Comparison of ENCODE assay signal across 9 cellular contexts in the genomic region with DNA sequence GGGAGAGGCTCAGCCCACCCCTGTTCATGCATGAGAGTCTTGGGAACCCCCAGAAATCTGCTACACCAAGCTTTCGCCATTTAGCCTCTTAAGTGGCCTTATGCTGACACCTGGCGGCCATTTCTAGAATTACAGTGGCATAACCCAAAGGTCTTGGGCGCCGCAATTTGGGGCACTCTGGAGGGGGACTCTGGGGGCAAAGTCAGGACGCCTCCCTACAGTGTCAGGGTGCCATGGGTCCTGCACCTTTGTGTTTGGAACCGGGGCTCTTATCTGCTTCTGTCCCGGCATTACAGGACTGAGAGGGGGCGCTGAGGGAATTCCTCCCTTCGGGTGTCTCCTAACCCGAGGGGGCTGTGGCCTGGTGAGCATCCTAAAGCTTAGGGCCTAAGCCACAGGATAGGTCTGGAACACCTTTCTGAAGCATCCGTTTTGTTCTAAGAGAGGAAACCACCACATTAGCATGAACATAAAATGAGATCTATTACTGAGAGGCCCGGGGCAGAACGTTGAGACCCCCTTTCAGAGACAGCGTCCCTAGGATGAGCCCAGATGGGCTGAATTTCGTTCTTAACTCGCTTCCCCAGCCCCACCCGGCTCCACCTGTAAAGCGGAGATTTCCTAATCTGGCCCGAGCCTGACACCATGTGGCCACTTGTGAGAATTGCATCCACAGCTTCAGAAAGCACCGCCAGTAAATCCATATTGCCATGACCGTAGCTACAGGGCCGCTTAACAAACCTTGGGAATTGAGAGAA. TPM values are rescaled to one million over a fixed set of nuclear protein-coding genes. Genes with fewer than 3 reads are reported as not detected.
DNase-seq lines count a peak whose midpoint lies in the region; ATAC-seq and TF ChIP-seq lines count a peak whose summit lies in the region.
"Had no signal": no experiment of that assay in that cellular context is flagged by ENCODE, and none has a peak within 500 bp of the region (broad histone marks: within the 10 kb centered on the region; RNA-seq: fewer than 3 reads in every experiment).

No MANE protein-coding gene starts in this region.

- H3K27me3 ChIP-seq in IMR-90 (ENCODE audit: control insufficient read depth, insufficient read depth, low read length) (peaks cover 41% of the 10 kb centered on the region), esophagus squamous epithelium (peaks cover 0 to 81% (median 9%) of the 10 kb centered on the region in 4 donors)

- TF ChIP-seq RAD21 in IMR-90 (IDR thresholded peaks at IDR 0.05; ENCODE audit: low read length): peak; percentile 77

- ATAC-seq in IMR-90 (ENCODE audit: low read depth) (peak; percentile 76), natural killer cell (peak; percentile 81 to 87 (median 83)), GM18867 (IDR thresholded peaks at IDR 0.05; ENCODE audit: unreplicated experiment) (no peak)
- peak; percentile 70 for ATAC-seq in stimulated activated memory B cell treated with anti-CD40 and anti-IgM and Interleukin-4, amounts not matched to agents 10 μg/mL and 1 μg/mL and 100 μg/mL, for 72 hours

- H3K4me2 ChIP-seq in IMR-90 (ENCODE audit: low read depth, low read length): no peak overlapping the region

- in situ Hi-C loops in Caki2 (cut with HindIII; ENCODE audit: low pct_unique_long_range_greater_than_20kb, low sequenced_read_pairs): no loop called here
- in situ Hi-C loops in IMR-90 (cut with MboI; ENCODE audit: low sequenced_read_pairs): loop anchor here (5.0 kb wide), 2 partner anchors 269 to 454 kb away; a partner anchor contains a TSS

- no peak overlapping the region for H2BK5ac ChIP-seq in IMR-90 (ENCODE audit: low read depth, low read length, poor library complexity, severe bottlenecking)

- no peak overlapping the region for H2BK120ac ChIP-seq in IMR-90 (ENCODE audit: low read depth, low read length)

- H3K27ac ChIP-seq in IMR-90 (ENCODE audit: insufficient read depth, low read length): no peak overlapping the region
- H3K27ac ChIP-seq in esophagus squamous epithelium: peak overlapping the region in 1 of 4 donors; percentile 6

- H2BK20ac ChIP-seq in IMR-90 (ENCODE audit: low read depth, low read length): no peak overlapping the region

- H4K91ac ChIP-seq in IMR-90 (ENCODE audit: insufficient read depth, low read depth, low read length): no peak overlapping the region

- no peaks in the 10 kb centered on the region for H3K9me1 ChIP-seq in IMR-90 (ENCODE audit: insufficient read depth, low read length)

- H4K8ac ChIP-seq in IMR-90 (ENCODE audit: low read depth in 2 of 2, low read length in 2 of 2): no peak overlapping the region

- H3K36me3 ChIP-seq in IMR-90 (ENCODE audit: control insufficient read depth, insufficient read depth, low read length): no peaks in the 10 kb centered on the region
- H3K36me3 ChIP-seq in esophagus squamous epithelium: no peaks in the 10 kb centered on the region

- H3K4me3 ChIP-seq in IMR-90 (ENCODE audit: insufficient read depth, low read depth, low read length): no peak overlapping the region
- H3K4me3 ChIP-seq in esophagus squamous epithelium: peak overlapping the region in 1 of 4 donors; percentile 18

- no peak overlapping the region for H2BK15ac ChIP-seq in IMR-90 (ENCODE audit: low read depth, low read length)

- no peaks in the 10 kb centered on the region for H3K9me3 Mint-ChIP-seq in natural killer cell
- H3K9me3 Mint-ChIP-seq in stimulated activated memory B cell treated with anti-CD40 and anti-IgM and Interleukin-4, amounts not matched to agents 10 μg/mL and 1 μg/mL and 100 μg/mL, for 72 hours: no peaks in the 10 kb centered on the region
- H3K9me3 Mint-ChIP-seq: T-helper 1 cell treated with Interleukin-12 subunit alpha and Interleukin-12 subunit beta and Interleukin-4 antibody, amounts not matched to agents 30 μg/mL and 1 μg/mL, for 36 hours had no signal

- H3K4me1 ChIP-seq in IMR-90 (ENCODE audit: control insufficient read depth, insufficient read depth, low read length) (no peaks in the 10 kb centered on the region), esophagus squamous epithelium (peaks cover 4 to 14% (median 6%) of the 10 kb centered on the region in 3 donors)

- H3K79me1 ChIP-seq in IMR-90 (ENCODE audit: low read depth in 1 of 2, low read length in 2 of 2): no peaks in the 10 kb centered on the region

- H3K36me3 Mint-ChIP-seq in natural killer cell: no peaks in the 10 kb centered on the region
- H3K36me3 Mint-ChIP-seq in stimulated activated memory B cell treated with anti-CD40 and anti-IgM and Interleukin-4, amounts not matched to agents 10 μg/mL and 1 μg/mL and 100 μg/mL, for 72 hours: no peaks in the 10 kb centered on the region

- H3K4me1 Mint-ChIP-seq in natural killer cell: peaks cover 9 to 10% of the 10 kb centered on the region in 2 donors
- peaks cover 17% of the 10 kb centered on the region for H3K4me1 Mint-ChIP-seq in stimulated activated memory B cell treated with anti-CD40 and anti-IgM and Interleukin-4, amounts not matched to agents 10 μg/mL and 1 μg/mL and 100 μg/mL, for 72 hours

- no TSS peak for BruUV-seq in IMR-90 (replicated peaks; lab: Mats Ljungman, UMichigan)

- no peaks in the 10 kb centered on the region for H3K9me3 ChIP-seq in IMR-90 (ENCODE audit: control insufficient read depth, insufficient read depth, low read length)
- no peaks in the 10 kb centered on the region for H3K9me3 ChIP-seq in esophagus squamous epithelium

- no peak overlapping the region for H3K14ac ChIP-seq in IMR-90 (replicated peaks; ENCODE audit: low read depth, low read length)

- POLR2A ChIA-PET in IMR-90 (lab: Charles Lee; ENCODE audit: unreplicated experiment): interaction anchor here (0.6 kb wide), 1 partner anchor 116 kb away, joined by 3 read pairs; no protein-coding TSS in a partner anchor

- H3K56ac ChIP-seq in IMR-90 (ENCODE audit: extremely low read depth, insufficient read depth, low read length): no peak overlapping the region

- CTCF ChIA-PET in IMR-90 (lab: Yijun Ruan, JAX): interaction anchor here (0.6 to 5.3 kb wide), 27 partner anchors 8 to 505 kb away, joined by 3 to 98 read pairs (median 4); a partner anchor contains a TSS

- no peak overlapping the region for H4K5ac ChIP-seq in IMR-90 (ENCODE audit: low read depth, low read length)

- H3K9ac ChIP-seq in IMR-90 (ENCODE audit: low read depth, low read length): no peak overlapping the region

- intact Hi-C loops in IMR-90 (cut with micrococcal nuclease) (loop anchor here (1.0 kb wide), 3 partner anchors 269 to 458 kb away; no protein-coding TSS in a partner anchor), esophagus squamous epithelium (cut with DNase I) (loop anchor here (5.0 to 10.0 kb wide), 2 partner anchors 457 to 499 kb away; a partner anchor contains a TSS), natural killer cell (cut with micrococcal nuclease) (loop anchor here (1.0 to 2.0 kb wide), 4 partner anchors 269 to 499 kb away; no protein-coding TSS in a partner anchor)

- 0% methylated on average over 3 of the region's 22 CpGs; no CpG with 5 or more reads in 1 of the 2 experiments for WGBS in IMR-90 (ENCODE audit: extremely low coverage in 2 of 2, insufficient read length in 1 of 2), 2 experiments
- WGBS in esophagus squamous epithelium, 2 donors: 0% methylated on average over 8 to 9 of the region's 22 CpGs

- no peak overlapping the region for H3K27ac Mint-ChIP-seq in natural killer cell
- H3K27ac Mint-ChIP-seq in stimulated activated memory B cell treated with anti-CD40 and anti-IgM and Interleukin-4, amounts not matched to agents 10 μg/mL and 1 μg/mL and 100 μg/mL, for 72 hours: no peak overlapping the region
- H3K27ac Mint-ChIP-seq: T-helper 1 cell treated with Interleukin-12 subunit alpha and Interleukin-12 subunit beta and Interleukin-4 antibody, amounts not matched to agents 30 μg/mL and 1 μg/mL, for 36 hours had no signal

- H3K4me3 Mint-ChIP-seq in natural killer cell: peak overlapping the region; percentile 56
- peak overlapping the region; percentile 25 for H3K4me3 Mint-ChIP-seq in stimulated activated memory B cell treated with anti-CD40 and anti-IgM and Interleukin-4, amounts not matched to agents 10 μg/mL and 1 μg/mL and 100 μg/mL, for 72 hours
- H3K4me3 Mint-ChIP-seq: T-helper 1 cell treated with Interleukin-12 subunit alpha and Interleukin-12 subunit beta and Interleukin-4 antibody, amounts not matched to agents 30 μg/mL and 1 μg/mL, for 36 hours had no signal

- TF ChIP-seq POLR2A in IMR-90 (IDR thresholded peaks at IDR 0.05; ENCODE audit: low read depth, low read length) (no peak), esophagus squamous epithelium (IDR thresholded peaks at IDR 0.05) (no peak)

- DNase-seq in Caki2 (ENCODE audit: low read depth) (peak; percentile 61), IMR-90 (peak; percentile 54), OCI-M2 (lab: John Stamatoyannopoulos, UW; ENCODE audit: unreplicated experiment) (peak; percentile 35), esophagus squamous epithelium (lab: John Stamatoyannopoulos, UW) (no peak), natural killer cell (peak; percentile 76)
- peak; percentile 83 for DNase-seq in activated T-cell treated with anti-CD3 and anti-CD28 coated beads, Interleukin-2, amount 50 U/mL, for 1 hour

- H3K4ac ChIP-seq in IMR-90 (ENCODE audit: low read depth, low read length): no peak overlapping the region

- H4K20me1 ChIP-seq in IMR-90 (ENCODE audit: insufficient read depth, low read length): peaks cover 3% of the 10 kb centered on the region; the same call in 1 of the 2 replicates

- peak overlapping the region; percentile 0 for H2AK9ac ChIP-seq in IMR-90 (replicated peaks; ENCODE audit: low read depth, low read length, poor library complexity)

- H3K23ac ChIP-seq in IMR-90 (ENCODE audit: low read depth, low read length): no peak overlapping the region

- H3K27me3 Mint-ChIP-seq in natural killer cell (ENCODE audit: low read depth in 2 of 2): peaks cover 19 to 39% of the 10 kb centered on the region in 2 donors
- peaks cover 55% of the 10 kb centered on the region for H3K27me3 Mint-ChIP-seq in stimulated activated memory B cell treated with anti-CD40 and anti-IgM and Interleukin-4, amounts not matched to agents 10 μg/mL and 1 μg/mL and 100 μg/mL, for 72 hours

- dilution Hi-C loops in IMR-90 (cut with HindIII; ENCODE audit: low sequenced_read_pairs, unreplicated experiment): no loop called here

- peak overlapping the region; percentile 40 for H2AFZ ChIP-seq in IMR-90 (replicated peaks; ENCODE audit: low read length, poor library complexity)

- H2AK5ac ChIP-seq in IMR-90 (ENCODE audit: low read depth, low read length): no peak overlapping the region

- no peak overlapping the region for H3K18ac ChIP-seq in IMR-90 (ENCODE audit: low read depth, low read length)

- peak; percentile 78 for TF ChIP-seq CTCF in IMR-90 (conservative IDR thresholded peaks at IDR 0.05; ENCODE audit: low read depth, low read length)
- peak; percentile 69 to 95 (median 89) for TF ChIP-seq CTCF in esophagus squamous epithelium (IDR thresholded peaks at IDR 0.05)
- TF ChIP-seq CTCF in natural killer cell (IDR thresholded peaks at IDR 0.05): peak; percentile 76

RNA-seq across cellular contexts. Expression of a gene that starts 9.3 kb away (rescaled TPM):
- total RNA-seq in Caki2 (2014; rRNA removed; shearing (Covaris generic); ENCODE audit: low replicate concordance): not detected in 2 replicates
- not detected in 2 replicates for total RNA-seq in IMR-90 (2012; rRNA removed)
- polyA plus RNA-seq in IMR-90 (2012; rRNA removed): not detected in 2 replicates
- polyA plus RNA-seq in IMR-90 (2012; cell fraction: cytosol; rRNA removed): not detected in 2 replicates
- polyA plus RNA-seq in IMR-90 (2012; cell fraction: nucleus; rRNA removed; ENCODE audit: low replicate concordance): not detected in 2 replicates
- not detected for total RNA-seq in esophagus squamous epithelium
- total RNA-seq in natural killer cell: not detected

RNA-seq across cellular contexts. Expression of a gene that starts 12.5 kb away (rescaled TPM):
- total RNA-seq in Caki2 (2014; rRNA removed; shearing (Covaris generic); ENCODE audit: low replicate concordance): 2.3 and 5.6 TPM in 2 replicates
- total RNA-seq in IMR-90 (2012; rRNA removed) (2.3 and 5.0 TPM in 2 replicates), esophagus squamous epithelium (10 to 100 TPM in 1 of 4 donors, 1 to 10 TPM in 2, under 1 TPM in 1; 0.76 to 35.3 (median 2.8) TPM), natural killer cell (not detected)
- polyA plus RNA-seq in IMR-90 (2012; rRNA removed): 17.5 and 21.8 TPM in 2 replicates
- 20.6 and 23.2 TPM in 2 replicates for polyA plus RNA-seq in IMR-90 (2012; cell fraction: cytosol; rRNA removed)
- 4.8 and 6.4 TPM in 2 replicates for polyA plus RNA-seq in IMR-90 (2012; cell fraction: nucleus; rRNA removed; ENCODE audit: low replicate concordance)

RNA-seq across cellular contexts. Expression of a gene that starts 19.9 kb away (rescaled TPM):
- total RNA-seq in Caki2 (2014; rRNA removed; shearing (Covaris generic); ENCODE audit: low replicate concordance): not detected in 2 replicates
- total RNA-seq in IMR-90 (2012; rRNA removed) (not detected in 2 replicates), esophagus squamous epithelium (under 1 TPM in 2 of 4 donors, not detected in 2; 0.34 to 0.76 TPM), natural killer cell (not detected)
- polyA plus RNA-seq in IMR-90 (2012; rRNA removed): 0.06 and 0.10 TPM in 2 replicates
- 0.03 TPM in 1 of 2 replicates, not detected in the other for polyA plus RNA-seq in IMR-90 (2012; cell fraction: cytosol; rRNA removed)
- polyA plus RNA-seq in IMR-90 (2012; cell fraction: nucleus; rRNA removed; ENCODE audit: low replicate concordance): 0.08 TPM in 1 of 2 replicates, not detected in the other
